ENCODE assay signal across 29 cellular contexts in the genomic region with DNA sequence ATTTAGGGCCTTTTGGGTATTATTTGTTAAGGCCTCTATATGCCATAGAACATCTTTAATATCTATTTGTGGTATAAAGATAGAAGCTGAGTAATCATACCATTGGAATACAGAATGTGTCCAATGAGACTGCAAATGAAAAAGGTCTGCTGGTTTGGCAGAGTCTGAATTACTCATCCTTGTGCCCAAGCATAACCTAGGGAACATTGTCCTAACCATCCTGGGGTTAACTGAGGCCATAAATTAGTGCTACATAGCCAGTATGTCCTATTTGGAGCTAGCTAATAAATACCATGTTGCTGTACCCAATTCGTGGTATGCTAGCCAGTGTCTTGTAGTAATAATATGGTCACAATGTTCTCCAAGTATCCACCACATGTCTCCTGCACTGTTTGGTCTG.
"Had no signal": no experiment of that assay in that cellular context is flagged by ENCODE, and none has a peak within 500 bp of the region (broad histone marks: within the 10 kb centered on the region; RNA-seq: fewer than 3 reads in every experiment).

No MANE protein-coding gene starts in this region.

- H3K9me3 ChIP-seq: left ventricle myocardium inferior, neutrophil, psoas muscle, right atrium auricular region, right lobe of liver, stomach, testis, thyroid gland, transverse colon, upper lobe of left lung, vagina had no signal

- H3K4me3 ChIP-seq: left ventricle myocardium inferior, lung, neural progenitor cell, psoas muscle, right atrium auricular region, right lobe of liver, skin epidermis, stomach, testis, thyroid gland, transverse colon, upper lobe of left lung, vagina had no signal

- H2AFZ ChIP-seq: neural progenitor cell, parathyroid adenoma had no signal

- ATAC-seq: natural killer cell; psoas muscle; right lobe of liver; stimulated activated naive B cell treated with anti-CD40 and anti-IgM and Interleukin-4, amounts not matched to agents 10 μg/mL and 1 μg/mL and 100 μg/mL, for 72 hours; stimulated activated naive CD8-positive, alpha-beta T cell treated with anti-CD3 and anti-CD28 coated beads, Interleukin-15, Interleukin-2, amounts not matched to agents 100 U/mL and 50 U/mL, for 24 hours had no signal

- H3K9ac ChIP-seq: neural progenitor cell, parathyroid adenoma had no signal

- DNase-seq: hypothalamus; immature natural killer cell; kidney; left ventricle myocardium inferior; mesendoderm; naive B cell; natural killer cell; nephron progenitor cell; occipital lobe; psoas muscle; right lobe of liver; stimulated activated CD4-positive, alpha-beta T cell treated with anti-CD3 and anti-CD28 coated beads, Interleukin-12 subunit alpha, Interleukin-12 subunit beta, amount 100 ng/mL, for 4 hours; stimulated activated CD4-positive, alpha-beta T cell treated with anti-CD3 and anti-CD28 coated beads, Interleukin-15, amount 100 ng/mL, for 24 hours; stimulated activated CD4-positive, alpha-beta T cell treated with anti-CD3 and anti-CD28 coated beads, Interleukin-2, amount 100 ng/mL, for 24 hours; stimulated activated CD4-positive, alpha-beta T cell treated with anti-CD3 and anti-CD28 coated beads, Interleukin-4, amount 100 ng/mL, for 1 hour; stimulated activated naive B cell treated with anti-CD40 and anti-IgM and Interleukin-4, amounts not matched to agents 10 μg/mL and 1 μg/mL and 100 μg/mL, for 72 hours; stimulated activated naive CD8-positive, alpha-beta T cell treated with anti-CD3 and anti-CD28 coated beads, Interleukin-15, Interleukin-2, amounts not matched to agents 100 U/mL and 50 U/mL, for 24 hours; stomach; testis; thyroid gland; transverse colon; upper lobe of left lung had no signal

- H3K27ac ChIP-seq: left ventricle myocardium inferior, neural progenitor cell, neutrophil, parathyroid adenoma, psoas muscle, right atrium auricular region, right lobe of liver, stomach, testis, thyroid gland, transverse colon, upper lobe of left lung, vagina had no signal

- H3K36me3 ChIP-seq: neural progenitor cell, neutrophil, right atrium auricular region, right lobe of liver, thyroid gland, transverse colon, upper lobe of left lung, vagina had no signal

- H3K27me3 ChIP-seq: neural progenitor cell, neutrophil, right atrium auricular region, right lobe of liver, stomach, testis, thyroid gland, transverse colon, upper lobe of left lung, vagina had no signal

- H3K79me2 ChIP-seq: parathyroid adenoma had no signal

- H3K4me2 ChIP-seq: neural progenitor cell had no signal

- H3K4me1 ChIP-seq: left ventricle myocardium inferior, neural progenitor cell, parathyroid adenoma, psoas muscle, right atrium auricular region, right lobe of liver, stomach, testis, thyroid gland, transverse colon, upper lobe of left lung, vagina had no signal
